In genomic region chr20:28602401-28603217, GRCh38 we compare ENCODE assay signal across 1 cellular context.
TF ChIP-seq lines count a peak whose summit lies in the region.
"Not testable (repeated sequence)": the region's sequence is repeated elsewhere in the genome, so short reads cannot be mapped to it uniquely, and the experiment has no call there.

No MANE protein-coding gene starts in this region.

TF ChIP-seq in K562, 482 proteins besides CTCF, POLR2A, EP300 and RAD21 (continued from another document and continues in another):
- peak; percentile 50; the same call in 1 of the 2 replicates for TF ChIP-seq POLR2AphosphoS5 (IDR thresholded peaks at IDR 0.05; ENCODE audit: control insufficient read depth, insufficient read depth, low read depth, low read length)
- TF ChIP-seq BHLHE40 (IDR thresholded peaks at IDR 0.05; ENCODE audit: low read length) = peak; percentile 23; the same call in 1 of the 2 replicates
- peak in 1 of 2 experiments; percentile 34; a peak in 1 of 4 replicates for TF ChIP-seq RCOR1 (IDR thresholded peaks at IDR 0.05; ENCODE audit: borderline replicate concordance in 1 of 2, low read depth in 2 of 2, low read length in 2 of 2)
- peak; percentile 59 for TF ChIP-seq TBP (optimal IDR thresholded peaks at IDR 0.05; ENCODE audit: low read depth, low read length)
- TF ChIP-seq RBM14 (IDR thresholded peaks at IDR 0.05; ENCODE audit: borderline replicate concordance, insufficient read depth, low read depth, low read length) = 0 out of 2 replicates have a peak, but pooled peaks have one; percentile 38
- TF ChIP-seq NFIC (IDR thresholded peaks at IDR 0.05) = peak; percentile 13; the same call in 1 of the 2 replicates
- TF ChIP-seq MGA (IDR thresholded peaks at IDR 0.05) = peak; percentile 94
- TF ChIP-seq NRF1 (conservative IDR thresholded peaks at IDR 0.05 in 1 of 2, IDR thresholded peaks at IDR 0.05 in 1 of 2) = peak; percentile 53 to 60
- TF ChIP-seq POLR2G (IDR thresholded peaks at IDR 0.05; ENCODE audit: low read depth, low read length) = peak; percentile 84
- peak; percentile 60; the same call in 1 of the 2 replicates for TF ChIP-seq XRCC5 (IDR thresholded peaks at IDR 0.05; ENCODE audit: low read depth, low read length)
- peak; percentile 56 for TF ChIP-seq EGR1 (conservative IDR thresholded peaks at IDR 0.05)
- peak; percentile 95 for TF ChIP-seq ZBTB33 (CRISPR knock-in tag; IDR thresholded peaks at IDR 0.05)
- TF ChIP-seq SIN3B (IDR thresholded peaks at IDR 0.05; ENCODE audit: low read depth) = peak; percentile 47; the same call in 1 of the 2 replicates
- TF ChIP-seq L3MBTL2 (IDR thresholded peaks at IDR 0.05) = peak; percentile 94
- peak; percentile 86 for TF ChIP-seq CC2D1A (IDR thresholded peaks at IDR 0.05)
- TF ChIP-seq ELF1 (tag; IDR thresholded peaks at IDR 0.05) = peak; percentile 89
- 0 out of 2 replicates have a peak, but pooled peaks have one; percentile 18 for TF ChIP-seq ZNF395 (CRISPR knock-in tag; IDR thresholded peaks at IDR 0.05)
- peak; percentile 28 for TF ChIP-seq PCBP1 (IDR thresholded peaks at IDR 0.05; ENCODE audit: low read depth, low read length, poor library complexity, severe bottlenecking)
- peak; percentile 40 for TF ChIP-seq C11orf30 (IDR thresholded peaks at IDR 0.05; ENCODE audit: low read depth)
- TF ChIP-seq VEZF1 (CRISPR knock-in tag; IDR thresholded peaks at IDR 0.05) = peak; percentile 49
- peak; percentile 66 for TF ChIP-seq CTCFL (IDR thresholded peaks at IDR 0.05; ENCODE audit: borderline replicate concordance, insufficient read depth, low read depth, low read length, poor library complexity, severe bottlenecking)
- TF ChIP-seq NBN (IDR thresholded peaks at IDR 0.05; ENCODE audit: low read depth) = peak; percentile 38; the same call in 1 of the 2 replicates
- TF ChIP-seq SMAD4 (CRISPR knock-in tag; conservative IDR thresholded peaks at IDR 0.05) = 0 out of 2 replicates have a peak, but pooled peaks have one; percentile 49
- peak; percentile 64 for TF ChIP-seq ATF7 (IDR thresholded peaks at IDR 0.05)
- peak; percentile 55; the same call in 1 of the 2 replicates for TF ChIP-seq GABPB1 (CRISPR knock-in tag; IDR thresholded peaks at IDR 0.05)
- 0 out of 2 replicates have a peak, but pooled peaks have one; percentile 35 for TF ChIP-seq DIDO1 (tag; IDR thresholded peaks at IDR 0.05; ENCODE audit: low read depth)
- peak; percentile 12 for TF ChIP-seq PHF20 (IDR thresholded peaks at IDR 0.05; ENCODE audit: partially characterized antibody)
- TF ChIP-seq NFRKB (IDR thresholded peaks at IDR 0.05; ENCODE audit: low read depth) = 0 out of 2 replicates have a peak, but pooled peaks have one; percentile 40
- peak; percentile 63 for TF ChIP-seq ZBTB1 (CRISPR knock-in tag; IDR thresholded peaks at IDR 0.05; ENCODE audit: borderline replicate concordance, low read depth)
- TF ChIP-seq ATF1 (CRISPR knock-in tag; IDR thresholded peaks at IDR 0.05); TOE1 (CRISPR knock-in tag; IDR thresholded peaks at IDR 0.05; ENCODE audit: borderline replicate concordance, low read depth): not testable (repeated sequence)
- peak; percentile 30; the same call in 1 of the 2 replicates for TF ChIP-seq ATF1 (tag; IDR thresholded peaks at IDR 0.05)
- TF ChIP-seq CTBP1 (IDR thresholded peaks at IDR 0.05; ENCODE audit: borderline replicate concordance) = 0 out of 2 replicates have a peak, but pooled peaks have one; percentile 54
- peak in 1 of 2 experiments; percentile 58; a peak in 1 of 3 replicates for TF ChIP-seq CBX3 (IDR thresholded peaks at IDR 0.05; ENCODE audit: borderline replicate concordance in 1 of 2, low read length in 2 of 2)
- TF ChIP-seq TOE1 (IDR thresholded peaks at IDR 0.05; ENCODE audit: borderline replicate concordance) = peak; percentile 85
- peak; percentile 82 for TF ChIP-seq POU5F1 (IDR thresholded peaks at IDR 0.05; ENCODE audit: borderline replicate concordance, low read depth, low read length, partially characterized antibody)
- TF ChIP-seq FOXA3 (CRISPR knock-in tag; conservative IDR thresholded peaks at IDR 0.05 in 1 of 2, IDR thresholded peaks at IDR 0.05 in 1 of 2) = peak in 1 of 2 experiments; percentile 63; a peak in 1 of 4 replicates
- peak; percentile 9 for TF ChIP-seq RBM25 (IDR thresholded peaks at IDR 0.05; ENCODE audit: low read depth, low read length, severe bottlenecking)
- TF ChIP-seq MBD2 (IDR thresholded peaks at IDR 0.05; ENCODE audit: borderline replicate concordance, low read depth) = 0 out of 2 replicates have a peak, but pooled peaks have one; percentile 38
